Comparison of ENCODE assay signal across 1 cellular context in genomic region chr19:4578552-4579248, GRCh38.
TF ChIP-seq lines count a peak whose summit lies in the region.

No MANE protein-coding gene starts in this region.

TF ChIP-seq in HEK293, 187 proteins besides CTCF, POLR2A, EP300 and RAD21 (continued from another document):
- 0 out of 2 replicates have a peak, but pooled peaks have one; percentile 51 for TF ChIP-seq ZNF660 (tag by site-specific recombination; IDR thresholded peaks at IDR 0.05)
- TF ChIP-seq SP7 (tag by site-specific recombination; IDR thresholded peaks at IDR 0.05): 0 out of 2 replicates have a peak, but pooled peaks have one; percentile 27
- peak; percentile 89 for TF ChIP-seq ZNF580 (tag by site-specific recombination; IDR thresholded peaks at IDR 0.05)
- TF ChIP-seq ZNF214 (tag by site-specific recombination; IDR thresholded peaks at IDR 0.05; ENCODE audit: borderline replicate concordance): no peak
- peak; percentile 63; the same call in 1 of the 2 replicates for TF ChIP-seq ZNF280D (tag by site-specific recombination; IDR thresholded peaks at IDR 0.05)
- TF ChIP-seq ZBTB10 (tag by site-specific recombination; IDR thresholded peaks at IDR 0.05): peak; percentile 48; the same call in 1 of the 2 replicates
- peak; percentile 60; the same call in 1 of the 2 replicates for TF ChIP-seq KLF8 (tag by site-specific recombination; IDR thresholded peaks at IDR 0.05)
- 0 out of 2 replicates have a peak, but pooled peaks have one; percentile 55 for TF ChIP-seq ZSCAN23 (tag by site-specific recombination; IDR thresholded peaks at IDR 0.05)
- TF ChIP-seq ZEB2 (tag by site-specific recombination; IDR thresholded peaks at IDR 0.05): peak; percentile 50; the same call in 1 of the 2 replicates
- 0 out of 2 replicates have a peak, but pooled peaks have one; percentile 28 for TF ChIP-seq ZNF24 (tag by site-specific recombination; IDR thresholded peaks at IDR 0.05)
- TF ChIP-seq ZNF600 (tag by site-specific recombination; IDR thresholded peaks at IDR 0.05): peak; percentile 32; the same call in 1 of the 2 replicates
- TF ChIP-seq GLIS2 (tag by site-specific recombination; IDR thresholded peaks at IDR 0.05): no peak
- 0 out of 2 replicates have a peak, but pooled peaks have one; percentile 36 for TF ChIP-seq ZFP69B (tag by site-specific recombination; IDR thresholded peaks at IDR 0.05)
- TF ChIP-seq BCL11B (tag by site-specific recombination; IDR thresholded peaks at IDR 0.05; ENCODE audit: low read depth): peak; percentile 54
- TF ChIP-seq ZBTB17 (tag by site-specific recombination; IDR thresholded peaks at IDR 0.05): 0 out of 2 replicates have a peak, but pooled peaks have one; percentile 30
- peak; percentile 72 for TF ChIP-seq ZNF639 (tag by site-specific recombination; IDR thresholded peaks at IDR 0.05)
- TF ChIP-seq ZNF664 (tag by site-specific recombination; IDR thresholded peaks at IDR 0.05): peak; percentile 42; the same call in 1 of the 2 replicates
- no peak for TF ChIP-seq ZNF175 (tag by site-specific recombination; IDR thresholded peaks at IDR 0.05)
- no peak for TF ChIP-seq ZNF670 (tag by site-specific recombination; IDR thresholded peaks at IDR 0.05; ENCODE audit: low read depth)
- 0 out of 2 replicates have a peak, but pooled peaks have one; percentile 7 for TF ChIP-seq ATF2 (tag by site-specific recombination; IDR thresholded peaks at IDR 0.05; ENCODE audit: low read depth)
- TF ChIP-seq IKZF3 (tag by site-specific recombination; IDR thresholded peaks at IDR 0.05): peak; percentile 65
- no peak for TF ChIP-seq FEZF1 (tag by site-specific recombination; IDR thresholded peaks at IDR 0.05)
